Comparison of ENCODE assay signal across 11 cellular contexts in genomic region chr20:4247898-4248858, GRCh38. TPM values are rescaled to one million over a fixed set of nuclear protein-coding genes. Genes with fewer than 3 reads are reported as not detected.
DNase-seq lines count a peak whose midpoint lies in the region; ATAC-seq and TF ChIP-seq lines count a peak whose summit lies in the region.
"Had no signal": no experiment of that assay in that cellular context is flagged by ENCODE, and none has a peak within 500 bp of the region (broad histone marks: within the 10 kb centered on the region; RNA-seq: fewer than 3 reads in every experiment).

No MANE protein-coding gene starts in this region.

- H2BK5ac ChIP-seq in IMR-90 (ENCODE audit: low read depth, low read length, poor library complexity, severe bottlenecking), result no peak overlapping the region

- DNase-seq in SK-N-SH (no peak), IMR-90 (no peak), foreskin fibroblast (no peak), sigmoid colon (no peak), GM19240 (ENCODE audit: insufficient read length, low spot score) (no peak)
- DNase-seq: activated CD4-positive, alpha-beta T cell treated with anti-CD3 and anti-CD28 coated beads for 4 hours; NCI-H1417 treated with DMSO at 0.1 percent for 48 hours; stimulated activated CD4-positive, alpha-beta T cell treated with anti-CD3 and anti-CD28 coated beads, Interleukin-1b, Interleukin-23, amount 100 ng/mL, for 48 hours had no signal

- H3K4me3 ChIP-seq in SK-N-SH (ENCODE audit: low read depth in 2 of 2, low read length in 1 of 2) (peak overlapping the region in 1 of 2 experiments; percentile 44; a peak in 1 of 4 replicates), IMR-90 (ENCODE audit: insufficient read depth, low read depth, low read length) (no peak overlapping the region; the same call in 1 of the 2 replicates), foreskin fibroblast (ENCODE audit: low read depth in 1 of 2, low read length in 2 of 2) (peak overlapping the region; percentile 16 to 34), sigmoid colon (peak overlapping the region in 3 of 4 donors; percentile 40 to 63 (median 62))

- POLR2A ChIA-PET in SK-N-SH (lab: Yijun Ruan, JAX), result no interaction called here
- POLR2A ChIA-PET in IMR-90 (lab: Charles Lee; ENCODE audit: unreplicated experiment), result no interaction called here

- H3K4me2 ChIP-seq in SK-N-SH (peak overlapping the region; percentile 66), IMR-90 (ENCODE audit: low read depth, low read length) (no peak overlapping the region)

- dilution Hi-C loops in IMR-90 (cut with HindIII; ENCODE audit: low sequenced_read_pairs, unreplicated experiment), result no loop called here

- H3K56ac ChIP-seq in IMR-90 (ENCODE audit: extremely low read depth, insufficient read depth, low read length), result no peak overlapping the region

- TF ChIP-seq POLR2A in IMR-90 (IDR thresholded peaks at IDR 0.05; ENCODE audit: low read depth, low read length) (no peak), sigmoid colon (IDR thresholded peaks at IDR 0.05) (no peak)

- H3K27ac ChIP-seq in SK-N-SH (ENCODE audit: low read depth in 2 of 2, low read length in 1 of 2) (no peak overlapping the region), IMR-90 (ENCODE audit: insufficient read depth, low read length) (no peak overlapping the region), sigmoid colon (peak overlapping the region in 1 of 4 donors; percentile 4)

- H2AK5ac ChIP-seq in IMR-90 (ENCODE audit: low read depth, low read length), result peak overlapping the region; percentile 45; the same call in 1 of the 2 replicates

- no peaks in the 10 kb centered on the region for H3K27me3 ChIP-seq in SK-N-SH (ENCODE audit: insufficient read depth)
- H3K27me3 ChIP-seq in IMR-90 (ENCODE audit: control insufficient read depth, insufficient read depth, low read length), result peaks cover 10% of the 10 kb centered on the region; the same call in 1 of the 2 replicates
- H3K27me3 ChIP-seq in sigmoid colon, result peaks cover 14 to 50% (median 17%) of the 10 kb centered on the region in 3 donors

- intact Hi-C loops in IMR-90 (cut with micrococcal nuclease), result no loop called here
- intact Hi-C loops in sigmoid colon (cut with DNase I), result no loop called here

- no peaks in the 10 kb centered on the region for H3K9me2 ChIP-seq in SK-N-SH

- no peaks in the 10 kb centered on the region for H3K36me3 ChIP-seq in SK-N-SH (replicated peaks in 1 of 2; ENCODE audit: control insufficient read depth in 1 of 2, insufficient read depth in 2 of 2, low read length in 1 of 2)
- no peaks in the 10 kb centered on the region for H3K36me3 ChIP-seq in IMR-90 (ENCODE audit: control insufficient read depth, insufficient read depth, low read length)
- H3K36me3 ChIP-seq in sigmoid colon, result no peaks in the 10 kb centered on the region

- H3K14ac ChIP-seq in IMR-90 (replicated peaks; ENCODE audit: low read depth, low read length), result no peak overlapping the region

- H3K9ac ChIP-seq in SK-N-SH (no peak overlapping the region), IMR-90 (ENCODE audit: low read depth, low read length) (no peak overlapping the region)

- CTCF ChIA-PET in SK-N-SH (lab: Yijun Ruan, JAX) (no interaction called here), IMR-90 (lab: Yijun Ruan, JAX) (no interaction called here)

- H2AFZ ChIP-seq in SK-N-SH (ENCODE audit: low read depth), result no peak overlapping the region
- peak overlapping the region; percentile 95 for H2AFZ ChIP-seq in IMR-90 (replicated peaks; ENCODE audit: low read length, poor library complexity)

- in situ Hi-C loops in IMR-90 (cut with MboI; ENCODE audit: low sequenced_read_pairs), result no loop called here

- H4K20me1 ChIP-seq in SK-N-SH (ENCODE audit: insufficient read depth) (no peaks in the 10 kb centered on the region), IMR-90 (ENCODE audit: insufficient read depth, low read length) (no peaks in the 10 kb centered on the region)

- no peak overlapping the region for H2BK20ac ChIP-seq in IMR-90 (ENCODE audit: low read depth, low read length)

- H3K79me2 ChIP-seq in SK-N-SH (ENCODE audit: insufficient read depth), result 0 out of 2 replicates have a peak, but pooled peaks cover 3% of the 10 kb centered on the region

- ATAC-seq in SK-N-SH treated with all-trans-retinoic acid at 6 μM for 48 hours, result no peak
- no peak for ATAC-seq in IMR-90 (ENCODE audit: low read depth)
- no peak for ATAC-seq in HG03520 (IDR thresholded peaks at IDR 0.05; ENCODE audit: unreplicated experiment)
- ATAC-seq in HG03280 (IDR thresholded peaks at IDR 0.05; ENCODE audit: unreplicated experiment), result no peak

- H4K5ac ChIP-seq in IMR-90 (ENCODE audit: low read depth, low read length), result no peak overlapping the region

- no peak overlapping the region for H4K8ac ChIP-seq in IMR-90 (ENCODE audit: low read depth in 2 of 2, low read length in 2 of 2)

- no TSS peak for BruUV-seq in IMR-90 (replicated peaks; lab: Mats Ljungman, UMichigan)

- H2BK120ac ChIP-seq in IMR-90 (ENCODE audit: low read depth, low read length), result no peak overlapping the region

- H3K23ac ChIP-seq in IMR-90 (ENCODE audit: low read depth, low read length), result 0 out of 2 replicates have a peak overlapping the region, but pooled peaks have one; percentile 15

- 68% methylated on average over 59 of the region's 112 CpGs for WGBS in SK-N-SH (ENCODE audit: low lambda C conversion rate)
- 53% methylated on average over 86 of the region's 112 CpGs; no CpG with 5 or more reads in 1 of the 2 experiments for whole genome bisulfite sequencing in IMR-90 (ENCODE audit: extremely low coverage in 2 of 2, insufficient read length in 1 of 2), 2 experiments
- 46 to 55% methylated on average over 112 of the region's 112 CpGs for WGBS in sigmoid colon, 2 donors

- TF ChIP-seq RAD21 in SK-N-SH (IDR thresholded peaks at IDR 0.05; ENCODE audit: low read length) (no peak), IMR-90 (IDR thresholded peaks at IDR 0.05; ENCODE audit: low read length) (no peak)

- H3K9me1 ChIP-seq in IMR-90 (ENCODE audit: insufficient read depth, low read length), result 0 out of 2 replicates have a peak, but pooled peaks cover 3% of the 10 kb centered on the region

- H3K9me3 ChIP-seq in SK-N-SH (no peaks in the 10 kb centered on the region), IMR-90 (ENCODE audit: control insufficient read depth, insufficient read depth, low read length) (no peaks in the 10 kb centered on the region), sigmoid colon (no peaks in the 10 kb centered on the region)

- TF ChIP-seq EP300 in SK-N-SH (IDR thresholded peaks at IDR 0.05; ENCODE audit: borderline replicate concordance in 1 of 2, low read depth in 1 of 2, low read length in 1 of 2) (no peak), sigmoid colon (IDR thresholded peaks at IDR 0.05) (no peak)

- peaks cover 0 to 4% of the 10 kb centered on the region in 2 experiments; a peak in 2 of 4 replicates for H3K79me1 ChIP-seq in IMR-90 (ENCODE audit: low read depth in 1 of 2, low read length in 2 of 2)

- H2BK15ac ChIP-seq in IMR-90 (ENCODE audit: low read depth, low read length), result no peak overlapping the region

- no peak overlapping the region for H4K91ac ChIP-seq in IMR-90 (ENCODE audit: insufficient read depth, low read depth, low read length)

- H3K4ac ChIP-seq in IMR-90 (ENCODE audit: low read depth, low read length), result no peak overlapping the region

- H2AK9ac ChIP-seq in IMR-90 (replicated peaks; ENCODE audit: low read depth, low read length, poor library complexity), result no peak overlapping the region

- no peaks in the 10 kb centered on the region for H3F3A ChIP-seq in SK-N-SH (replicated peaks; ENCODE audit: insufficient read depth)

- H3K4me1 ChIP-seq in SK-N-SH (ENCODE audit: control insufficient read depth in 1 of 2, insufficient read depth in 2 of 2, low read depth in 1 of 2, low read length in 1 of 2), result peaks cover 0 to 29% of the 10 kb centered on the region in 2 experiments; a peak in 3 of 4 replicates
- peaks cover 3% of the 10 kb centered on the region; the same call in 1 of the 2 replicates for H3K4me1 ChIP-seq in IMR-90 (ENCODE audit: control insufficient read depth, insufficient read depth, low read length)
- peaks cover 0 to 20% (median 9%) of the 10 kb centered on the region in 4 donors for H3K4me1 ChIP-seq in sigmoid colon

- no peak for TF ChIP-seq CTCF in SK-N-SH (IDR thresholded peaks at IDR 0.05)
- TF ChIP-seq CTCF in IMR-90 (conservative IDR thresholded peaks at IDR 0.05; ENCODE audit: low read depth, low read length), result no peak
- TF ChIP-seq CTCF in foreskin fibroblast (IDR thresholded peaks at IDR 0.05; ENCODE audit: low read depth, low read length), result no peak
- TF ChIP-seq CTCF in sigmoid colon (IDR thresholded peaks at IDR 0.05), result no peak

- H3K18ac ChIP-seq in IMR-90 (ENCODE audit: low read depth, low read length), result no peak overlapping the region

TF ChIP-seq in SK-N-SH, 30 proteins besides CTCF, POLR2A, EP300 and RAD21 (continues in another document):
- TF ChIP-seq SMC3 (IDR thresholded peaks at IDR 0.05; ENCODE audit: low read depth, low read length) (no peak), YY1 (IDR thresholded peaks at IDR 0.05; ENCODE audit: low read depth) (no peak), RCOR1 (IDR thresholded peaks at IDR 0.05; ENCODE audit: low read length) (no peak), POLR2AphosphoS5 (IDR thresholded peaks at IDR 0.05; ENCODE audit: low read depth, low read length) (no peak)

TF ChIP-seq in SK-N-SH treated with all-trans-retinoic acid at 6 μM for 48 hours, 23 proteins besides CTCF, POLR2A, EP300 and RAD21 (continues in another document):
- TF ChIP-seq RARB (CRISPR knock-in tag; IDR thresholded peaks at IDR 0.05), result no peak
- TF ChIP-seq GLIS3 (CRISPR knock-in tag; IDR thresholded peaks at IDR 0.05), result no peak
- TF ChIP-seq SNAI2 (CRISPR knock-in tag; IDR thresholded peaks at IDR 0.05), result no peak
- no peak for TF ChIP-seq TOX (CRISPR knock-in tag; IDR thresholded peaks at IDR 0.05; ENCODE audit: borderline replicate concordance)
- TF ChIP-seq ARNTL (CRISPR knock-in tag; IDR thresholded peaks at IDR 0.05; ENCODE audit: borderline replicate concordance, low read depth), result no peak
- TF ChIP-seq ZFP30 (CRISPR knock-in tag; IDR thresholded peaks at IDR 0.05), result no peak

TF ChIP-seq in IMR-90, 13 proteins besides CTCF, POLR2A, EP300 and RAD21 (continues in another document):
- no peak for TF ChIP-seq USF2 (IDR thresholded peaks at IDR 0.05; ENCODE audit: low read depth, low read length)

RNA-seq across cellular contexts. Expression of gene ADRA1D, which starts 0.9 kb away (rescaled TPM):
- polyA plus RNA-seq in SK-N-SH (2012; rRNA removed), result 1.0 and 1.5 TPM in 2 replicates
- 0.26 and 0.85 TPM in 2 replicates for polyA plus RNA-seq in SK-N-SH (2012; cell fraction: cytosol; rRNA removed)
- polyA plus RNA-seq in SK-N-SH (2012; cell fraction: nucleus; rRNA removed), result 1.2 and 1.3 TPM in 2 replicates
- under 0.01 and 0.28 TPM in 2 replicates for total RNA-seq in IMR-90 (2012; rRNA removed)
- 1.4 and 1.8 TPM in 2 replicates for polyA plus RNA-seq in IMR-90 (2012; rRNA removed)
- polyA plus RNA-seq in IMR-90 (2012; cell fraction: cytosol; rRNA removed), result 0.55 and 1.3 TPM in 2 replicates
- 0.36 and 1.1 TPM in 2 replicates for polyA plus RNA-seq in IMR-90 (2012; cell fraction: nucleus; rRNA removed; ENCODE audit: low replicate concordance)
- total RNA-seq in sigmoid colon, result 1 to 10 TPM in 2 of 4 donors, under 1 TPM in 2; 0.66 to 3.6 (median 1.0) TPM
- under 1 TPM in 1 of 3 donors, not detected in 2; 0.35 TPM for polyA plus RNA-seq in sigmoid colon
